Comparison of ENCODE assay signal across 1 cellular context in genomic region chr3:182978387-182978786, GRCh38.
TF ChIP-seq lines count a peak whose summit lies in the region.

No MANE protein-coding gene starts in this region.

TF ChIP-seq in A549, 52 proteins besides CTCF, POLR2A, EP300 and RAD21 (continued from another document):
- TF ChIP-seq PBX3 (IDR thresholded peaks at IDR 0.05) = no peak
